Comparison of ENCODE assay signal across 22 cellular contexts in genomic region chr20:60101894-60102281, GRCh38.
"Had no signal": no experiment of that assay in that cellular context is flagged by ENCODE, and none has a peak within 500 bp of the region (broad histone marks: within the 10 kb centered on the region; RNA-seq: fewer than 3 reads in every experiment).

No MANE protein-coding gene starts in this region.

- H3K36me3 ChIP-seq: gastrocnemius medialis, heart right ventricle, right atrium auricular region, tibial nerve had no signal

- H3K36me3 Mint-ChIP-seq: activated naive CD4-positive, alpha-beta T cell treated with anti-CD3 and anti-CD28 coated beads, Interleukin-2, amount 50 U/mL, for 24 hours; brain; stimulated activated effector memory CD8-positive, alpha-beta T cell treated with anti-CD3 and anti-CD28 coated beads, Interleukin-12 subunit alpha, Interleukin-12 subunit beta, amount 100 ng/mL, for 72 hours had no signal

- H3K27me3 ChIP-seq: gastrocnemius medialis, right atrium auricular region, tibial nerve had no signal

- H3K27me3 Mint-ChIP-seq: central memory CD8-positive, alpha-beta T cell had no signal

- H3K27ac Mint-ChIP-seq: activated naive CD4-positive, alpha-beta T cell treated with anti-CD3 and anti-CD28 coated beads, Interleukin-2, amount 50 U/mL, for 24 hours; activated T-helper 2 cell treated with anti-CD3 and anti-CD28 coated beads, Interferon-gamma antibody, Interleukin-2, Interleukin-4, amounts not matched to agents 10 μg/mL and 5 μg/mL and 100 μg/mL, durations not matched to agents 14 hours and 24 hours and 36 hours; stimulated activated effector memory CD8-positive, alpha-beta T cell treated with anti-CD3 and anti-CD28 coated beads, Interleukin-12 subunit alpha, Interleukin-12 subunit beta, amount 100 ng/mL, for 72 hours had no signal

- H3K4me1 ChIP-seq: right atrium auricular region had no signal

- H3K4me1 Mint-ChIP-seq: activated naive CD4-positive, alpha-beta T cell treated with anti-CD3 and anti-CD28 coated beads, Interleukin-2, amount 50 U/mL, for 24 hours had no signal

- H3K27ac ChIP-seq: epithelial cell of prostate, gastrocnemius medialis, right atrium auricular region, tibial nerve, VCaP had no signal

- DNase-seq: activated CD4-positive, alpha-beta T cell treated with anti-CD3 and anti-CD28 coated beads for 4 hours; activated CD8-positive, alpha-beta memory T cell treated with anti-CD3 and anti-CD28 coated beads for 24 hours; activated T-cell treated with anti-CD3 and anti-CD28 coated beads for 4 hours; amniotic stem cell; cortex of kidney; effector memory CD4-positive, alpha-beta T cell; gastrocnemius medialis; heart right ventricle; mesendoderm; small intestine; T1000 had no signal

- H3K9me3 ChIP-seq: gastrocnemius medialis had no signal

- H3K4me3 ChIP-seq: gastrocnemius medialis, heart right ventricle, right atrium auricular region, tibial nerve had no signal

- H3K4me3 Mint-ChIP-seq: activated naive CD4-positive, alpha-beta T cell treated with anti-CD3 and anti-CD28 coated beads, Interleukin-2, amount 50 U/mL, for 24 hours; central memory CD8-positive, alpha-beta T cell; stimulated activated effector memory CD8-positive, alpha-beta T cell treated with anti-CD3 and anti-CD28 coated beads, Interleukin-12 subunit alpha, Interleukin-12 subunit beta, amount 100 ng/mL, for 72 hours had no signal

- ATAC-seq: gastrocnemius medialis; heart right ventricle; left lobe of liver; stimulated activated effector memory CD8-positive, alpha-beta T cell treated with anti-CD3 and anti-CD28 coated beads, Interleukin-12 subunit alpha, Interleukin-12 subunit beta, amount 100 ng/mL, for 72 hours had no signal

- FAIRE-seq: islet of Langerhans, small intestine had no signal

- H3K9me3 Mint-ChIP-seq: activated naive CD4-positive, alpha-beta T cell treated with anti-CD3 and anti-CD28 coated beads, Interleukin-2, amount 50 U/mL, for 24 hours; activated T-helper 2 cell treated with anti-CD3 and anti-CD28 coated beads, Interferon-gamma antibody, Interleukin-2, Interleukin-4, amounts not matched to agents 10 μg/mL and 5 μg/mL and 100 μg/mL, durations not matched to agents 14 hours and 24 hours and 36 hours; central memory CD8-positive, alpha-beta T cell; stimulated activated effector memory CD8-positive, alpha-beta T cell treated with anti-CD3 and anti-CD28 coated beads, Interleukin-12 subunit alpha, Interleukin-12 subunit beta, amount 100 ng/mL, for 72 hours had no signal
